ENCODE assay signal across 9 cellular contexts in the genomic region with DNA sequence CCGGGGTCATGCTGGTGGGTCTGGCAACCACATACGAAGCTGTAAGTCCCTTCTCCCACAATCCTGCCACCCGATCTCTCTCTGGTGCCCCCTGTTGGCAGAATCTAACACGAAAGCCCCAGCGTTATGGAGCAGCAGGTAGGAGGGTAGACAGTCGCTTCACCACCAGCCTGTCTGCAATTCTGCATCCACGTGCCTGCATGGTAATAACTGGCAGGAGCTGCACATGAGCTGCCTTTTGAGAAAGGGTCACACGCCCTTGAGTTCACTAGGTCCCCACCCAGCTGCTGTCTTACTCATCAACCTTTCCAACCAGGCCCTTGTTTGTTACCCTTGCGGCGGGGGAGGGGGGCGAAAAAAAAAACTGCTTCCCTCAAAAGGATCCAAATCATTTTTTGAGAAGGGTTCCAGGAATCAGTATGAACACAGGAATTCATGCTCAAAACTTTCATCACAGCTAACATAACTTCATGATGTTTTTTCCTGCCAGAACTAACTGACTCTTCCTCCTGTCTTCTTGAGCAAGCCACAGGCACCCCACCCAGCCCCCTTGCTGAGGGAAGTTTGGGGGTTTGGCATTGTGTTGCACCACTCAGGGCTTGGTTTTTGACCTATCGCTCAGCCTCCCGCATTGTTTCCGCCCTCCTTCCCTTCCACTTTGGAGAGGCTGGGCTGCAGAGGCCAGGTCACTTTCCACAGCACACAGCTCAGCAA. TPM values are rescaled to one million over a fixed set of nuclear protein-coding genes. Genes with fewer than 3 reads are reported as not detected.
DNase-seq lines count a peak whose midpoint lies in the region; ATAC-seq and TF ChIP-seq lines count a peak whose summit lies in the region.
"Had no signal": no experiment of that assay in that cellular context is flagged by ENCODE, and none has a peak within 500 bp of the region (broad histone marks: within the 10 kb centered on the region; RNA-seq: fewer than 3 reads in every experiment).

No MANE protein-coding gene starts in this region.

- no peaks in the 10 kb centered on the region for H3K9me3 Mint-ChIP-seq in WTC11
- H3K9me3 Mint-ChIP-seq in effector memory CD8-positive, alpha-beta T cell = no peaks in the 10 kb centered on the region
- H3K9me3 Mint-ChIP-seq in stimulated activated naive B cell treated with anti-CD40 and anti-IgM and Interleukin-4, amounts not matched to agents 10 μg/mL and 1 μg/mL and 100 μg/mL, for 72 hours = no peaks in the 10 kb centered on the region

- ATAC-seq in HG03442 (IDR thresholded peaks at IDR 0.05; ENCODE audit: unreplicated experiment) (peak; percentile 71), WTC11 (peak; percentile 80)
- peak; percentile 36 for ATAC-seq in effector memory CD8-positive, alpha-beta T cell (replicated peaks)
- peak; percentile 84 to 87 for ATAC-seq in stimulated activated naive B cell treated with anti-CD40 and anti-IgM and Interleukin-4, amounts not matched to agents 10 μg/mL and 1 μg/mL and 100 μg/mL, for 72 hours (replicated peaks)

- H2BK120ac ChIP-seq in mesendoderm (ENCODE audit: low read depth, low read length) = no peak overlapping the region

- H4K8ac ChIP-seq in mesendoderm (ENCODE audit: low read depth, low read length) = no peak overlapping the region

- H3K79me2 ChIP-seq in mesendoderm (ENCODE audit: control insufficient read depth, insufficient read depth, low read length) = no peaks in the 10 kb centered on the region

- H3K4me1 Mint-ChIP-seq in WTC11 = peaks cover 32% of the 10 kb centered on the region
- H3K4me1 Mint-ChIP-seq in effector memory CD8-positive, alpha-beta T cell (ENCODE audit: low read depth in 2 of 2) = peaks cover 3 to 4% of the 10 kb centered on the region in 2 donors
- H3K4me1 Mint-ChIP-seq in stimulated activated naive B cell treated with anti-CD40 and anti-IgM and Interleukin-4, amounts not matched to agents 10 μg/mL and 1 μg/mL and 100 μg/mL, for 72 hours = peaks cover 10 to 19% of the 10 kb centered on the region in 2 donors

- H2BK15ac ChIP-seq in mesendoderm (replicated peaks; ENCODE audit: low read depth) = no peak overlapping the region

- no peak overlapping the region for H3K18ac ChIP-seq in mesendoderm (ENCODE audit: low read length)

- no peaks in the 10 kb centered on the region for H3K36me3 Mint-ChIP-seq in WTC11
- H3K36me3 Mint-ChIP-seq in effector memory CD8-positive, alpha-beta T cell (ENCODE audit: insufficient read depth) = peaks cover 3% of the 10 kb centered on the region
- no peaks in the 10 kb centered on the region for H3K36me3 Mint-ChIP-seq in stimulated activated naive B cell treated with anti-CD40 and anti-IgM and Interleukin-4, amounts not matched to agents 10 μg/mL and 1 μg/mL and 100 μg/mL, for 72 hours

- H3K79me1 ChIP-seq in mesendoderm (ENCODE audit: low read length) = no peaks in the 10 kb centered on the region

- no peak overlapping the region for H3K9ac ChIP-seq in mesendoderm (ENCODE audit: low read length)

- no peak overlapping the region for H3K56ac ChIP-seq in mesendoderm (ENCODE audit: low read length)

- peaks cover 58% of the 10 kb centered on the region for H3K27me3 Mint-ChIP-seq in WTC11 (ENCODE audit: low read depth)
- H3K27me3 Mint-ChIP-seq in effector memory CD8-positive, alpha-beta T cell = peaks cover 14 to 27% of the 10 kb centered on the region in 2 donors
- H3K27me3 Mint-ChIP-seq in stimulated activated naive B cell treated with anti-CD40 and anti-IgM and Interleukin-4, amounts not matched to agents 10 μg/mL and 1 μg/mL and 100 μg/mL, for 72 hours = peaks cover 0 to 5% of the 10 kb centered on the region in 2 donors

- no peaks in the 10 kb centered on the region for H3K27me3 ChIP-seq in mesendoderm (ENCODE audit: insufficient read depth, low read length, poor library complexity)
- H3K27me3 ChIP-seq: SJSA1 had no signal

- DNase-seq in GF-D8 (lab: John Stamatoyannopoulos, UW) = peak; percentile 94
- peak; percentile 83 for DNase-seq in WTC11 (ENCODE audit: low spot score)
- peak; percentile 18 to 27 (median 20) for DNase-seq in effector memory CD8-positive, alpha-beta T cell
- peak; percentile 88 for DNase-seq in mesendoderm
- peak; percentile 56 for DNase-seq in stimulated activated naive B cell treated with anti-CD40 and anti-IgM and Interleukin-4, amounts not matched to agents 10 μg/mL and 1 μg/mL and 100 μg/mL, for 72 hours
- DNase-seq in SHP77 treated with DMSO at 0.1 percent for 48 hours (lab: John Stamatoyannopoulos, UW) = no peak
- no peak for DNase-seq in Ammon's horn (ENCODE audit: low spot score)

- no peak overlapping the region for H3K23ac ChIP-seq in mesendoderm (ENCODE audit: low read length)

- no peak overlapping the region for H4K5ac ChIP-seq in mesendoderm (ENCODE audit: low read length)

- no peak overlapping the region for H2AK5ac ChIP-seq in mesendoderm (ENCODE audit: low read length)

- POLR2A ChIA-PET in WTC11 (lab: Charles Lee) = no interaction called here

- H3K4ac ChIP-seq in mesendoderm (ENCODE audit: low read depth, low read length) = no peak overlapping the region

- WGBS in mesendoderm (ENCODE audit: extremely low coverage, insufficient coverage, low lambda C conversion rate) = no CpG with 5 or more reads among the region's 14 CpGs

- H3K4me1 ChIP-seq in mesendoderm (ENCODE audit: control insufficient read depth, low read depth, low read length) = no peaks in the 10 kb centered on the region
- H3K4me1 ChIP-seq: SJSA1 had no signal

- no peaks in the 10 kb centered on the region for H3K36me3 ChIP-seq in mesendoderm (ENCODE audit: control insufficient read depth, insufficient read depth, low read length)
- H3K36me3 ChIP-seq: SJSA1 had no signal

- no peak overlapping the region for H3K4me3 ChIP-seq in mesendoderm (ENCODE audit: low read length)
- H3K4me3 ChIP-seq: SJSA1 had no signal

- TF ChIP-seq CTCF in WTC11 (IDR thresholded peaks at IDR 0.05) = peak; percentile 66

- no peak overlapping the region for H3K4me3 Mint-ChIP-seq in WTC11
- H3K4me3 Mint-ChIP-seq in effector memory CD8-positive, alpha-beta T cell = no peak overlapping the region
- H3K4me3 Mint-ChIP-seq in stimulated activated naive B cell treated with anti-CD40 and anti-IgM and Interleukin-4, amounts not matched to agents 10 μg/mL and 1 μg/mL and 100 μg/mL, for 72 hours = peak overlapping the region in 1 of 2 donors; percentile 45

- CTCF ChIA-PET in WTC11 (lab: Charles Lee) = interaction anchor here (0.5 to 3.7 kb wide), 28 partner anchors 8 to 657 kb away, joined by 3 to 28 read pairs (median 5); a partner anchor contains a TSS

- no peak overlapping the region for H2BK5ac ChIP-seq in mesendoderm (ENCODE audit: low read length)

- H3K27ac Mint-ChIP-seq in WTC11 = no peak overlapping the region
- no peak overlapping the region for H3K27ac Mint-ChIP-seq in effector memory CD8-positive, alpha-beta T cell
- no peak overlapping the region for H3K27ac Mint-ChIP-seq in stimulated activated naive B cell treated with anti-CD40 and anti-IgM and Interleukin-4, amounts not matched to agents 10 μg/mL and 1 μg/mL and 100 μg/mL, for 72 hours

- no peak overlapping the region for H3K4me2 ChIP-seq in mesendoderm (ENCODE audit: low read length)

- no peak overlapping the region for H3K27ac ChIP-seq in mesendoderm (ENCODE audit: low read depth, low read length)
- H3K27ac ChIP-seq: SJSA1 had no signal

TF ChIP-seq in WTC11, 78 proteins besides CTCF, POLR2A, EP300 and RAD21 (continues in another document):
- no peak for TF ChIP-seq ETV6 (CRISPR knock-in tag; IDR thresholded peaks at IDR 0.05)
- TF ChIP-seq ZNF138 (CRISPR knock-in tag; conservative IDR thresholded peaks at IDR 0.05) = no peak
- TF ChIP-seq, protein P1, sequence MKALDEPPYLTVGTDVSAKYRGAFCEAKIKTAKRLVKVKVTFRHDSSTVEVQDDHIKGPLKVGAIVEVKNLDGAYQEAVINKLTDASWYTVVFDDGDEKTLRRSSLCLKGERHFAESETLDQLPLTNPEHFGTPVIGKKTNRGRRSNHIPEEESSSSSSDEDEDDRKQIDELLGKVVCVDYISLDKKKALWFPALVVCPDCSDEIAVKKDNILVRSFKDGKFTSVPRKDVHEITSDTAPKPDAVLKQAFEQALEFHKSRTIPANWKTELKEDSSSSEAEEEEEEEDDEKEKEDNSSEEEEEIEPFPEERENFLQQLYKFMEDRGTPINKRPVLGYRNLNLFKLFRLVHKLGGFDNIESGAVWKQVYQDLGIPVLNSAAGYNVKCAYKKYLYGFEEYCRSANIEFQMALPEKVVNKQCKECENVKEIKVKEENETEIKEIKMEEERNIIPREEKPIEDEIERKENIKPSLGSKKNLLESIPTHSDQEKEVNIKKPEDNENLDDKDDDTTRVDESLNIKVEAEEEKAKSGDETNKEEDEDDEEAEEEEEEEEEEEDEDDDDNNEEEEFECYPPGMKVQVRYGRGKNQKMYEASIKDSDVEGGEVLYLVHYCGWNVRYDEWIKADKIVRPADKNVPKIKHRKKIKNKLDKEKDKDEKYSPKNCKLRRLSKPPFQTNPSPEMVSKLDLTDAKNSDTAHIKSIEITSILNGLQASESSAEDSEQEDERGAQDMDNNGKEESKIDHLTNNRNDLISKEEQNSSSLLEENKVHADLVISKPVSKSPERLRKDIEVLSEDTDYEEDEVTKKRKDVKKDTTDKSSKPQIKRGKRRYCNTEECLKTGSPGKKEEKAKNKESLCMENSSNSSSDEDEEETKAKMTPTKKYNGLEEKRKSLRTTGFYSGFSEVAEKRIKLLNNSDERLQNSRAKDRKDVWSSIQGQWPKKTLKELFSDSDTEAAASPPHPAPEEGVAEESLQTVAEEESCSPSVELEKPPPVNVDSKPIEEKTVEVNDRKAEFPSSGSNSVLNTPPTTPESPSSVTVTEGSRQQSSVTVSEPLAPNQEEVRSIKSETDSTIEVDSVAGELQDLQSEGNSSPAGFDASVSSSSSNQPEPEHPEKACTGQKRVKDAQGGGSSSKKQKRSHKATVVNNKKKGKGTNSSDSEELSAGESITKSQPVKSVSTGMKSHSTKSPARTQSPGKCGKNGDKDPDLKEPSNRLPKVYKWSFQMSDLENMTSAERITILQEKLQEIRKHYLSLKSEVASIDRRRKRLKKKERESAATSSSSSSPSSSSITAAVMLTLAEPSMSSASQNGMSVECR (CRISPR knock-in tag; IDR thresholded peaks at IDR 0.05; ENCODE audit: borderline replicate concordance) = no peak
- TF ChIP-seq CREB1 (CRISPR knock-in tag; IDR thresholded peaks at IDR 0.05) = no peak
- TF ChIP-seq, protein P2, sequence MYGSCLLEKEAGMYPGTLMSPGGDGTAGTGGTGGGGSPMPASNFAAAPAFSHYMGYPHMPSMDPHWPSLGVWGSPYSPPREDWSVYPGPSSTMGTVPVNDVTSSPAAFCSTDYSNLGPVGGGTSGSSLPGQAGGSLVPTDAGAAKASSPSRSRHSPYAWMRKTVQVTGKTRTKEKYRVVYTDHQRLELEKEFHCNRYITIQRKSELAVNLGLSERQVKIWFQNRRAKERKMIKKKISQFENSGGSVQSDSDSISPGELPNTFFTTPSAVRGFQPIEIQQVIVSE (CRISPR knock-in tag; IDR thresholded peaks at IDR 0.05; ENCODE audit: borderline replicate concordance) = no peak

RNA-seq across cellular contexts. Expression of a gene that starts 19.6 kb away (rescaled TPM):
- not detected in 3 replicates for total RNA-seq in WTC11 (2021)
- not detected for polyA plus RNA-seq in mesendoderm (2013, experiment 1 of 2)
- not detected for polyA plus RNA-seq in mesendoderm (2013, experiment 2 of 2)
- total RNA-seq: SJSA1 had no signal

Comparison
In these comparisons a context has a peak if more than half of its experiments do, and no peak if none do; other contexts are left out.
1. DNase-seq: peak in GF-D8 (single experiment), WTC11 (single experiment), effector memory CD8-positive, alpha-beta T cell (3 of 3), mesendoderm (single experiment) and stimulated activated naive B cell treated with anti-CD40 and anti-IgM and Interleukin-4, amounts not matched to agents 10 μg/mL and 1 μg/mL and 100 μg/mL, for 72 hours (single experiment); none in SHP77 treated with DMSO at 0.1 percent for 48 hours (single experiment) and Ammon's horn (single experiment).
2. Peak in every context shown above with its lines, with median percentiles within 50 percentile points of each other: ATAC-seq.